Comparison of ENCODE assay signal across 8 cellular contexts in the genomic region with DNA sequence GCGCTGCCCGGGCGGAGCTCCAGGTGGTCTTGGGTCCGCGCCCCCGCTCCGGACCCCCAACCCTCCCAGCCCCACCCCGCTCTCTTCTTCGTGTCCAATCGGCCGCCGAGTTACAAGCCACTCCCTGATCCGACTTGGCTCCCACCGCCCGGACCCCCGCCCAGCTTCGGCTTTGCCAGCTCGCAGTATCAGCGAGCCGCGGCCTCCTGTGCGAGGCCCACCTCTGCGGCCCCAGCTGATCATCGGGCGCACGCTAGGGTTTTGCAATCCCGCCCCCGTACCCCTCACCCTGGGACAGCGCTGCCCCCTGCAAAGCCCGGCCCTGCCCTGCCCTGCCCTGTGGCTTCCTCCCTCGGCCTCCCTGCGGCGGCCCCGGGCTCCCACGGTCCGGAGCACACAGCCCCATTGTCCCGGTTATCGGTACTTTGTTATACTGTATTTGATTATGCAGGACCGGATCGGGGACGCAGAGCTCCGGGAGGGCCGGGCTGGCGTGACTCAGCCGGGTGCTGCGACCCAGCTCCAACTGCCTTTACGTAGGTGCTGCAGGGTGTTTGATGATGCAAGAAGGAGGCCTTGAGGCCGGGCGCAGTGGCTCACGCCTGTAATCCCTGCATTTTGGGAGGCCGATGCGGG. TPM values are rescaled to one million over a fixed set of nuclear protein-coding genes. Genes with fewer than 3 reads are reported as not detected.
A peak's percentile ranks its signal among the peaks of the same experiment; 100 is the strongest.
DNase-seq lines count a peak whose midpoint lies in the region; ATAC-seq and TF ChIP-seq lines count a peak whose summit lies in the region.

No MANE protein-coding gene starts in this region.

- ATAC-seq in HG02610 (IDR thresholded peaks at IDR 0.05; ENCODE audit: unreplicated experiment) (peak; percentile 9), heart right ventricle (peak in 5 of 8 donors; percentile 11 to 38 (median 35)), gastrocnemius medialis (no peak)

- no peaks in the 10 kb centered on the region for H3K9me3 ChIP-seq in heart right ventricle
- no peaks in the 10 kb centered on the region for H3K9me3 ChIP-seq in gastrocnemius medialis

- intact Hi-C loops in heart right ventricle (cut with DNase I): no loop called here
- intact Hi-C loops in gastrocnemius medialis (cut with DNase I; ENCODE audit: low total_unique reads): no loop called here

- in situ Hi-C loops in gastrocnemius medialis (cut with MboI; ENCODE audit: low sequenced_read_pairs in 4 of 4): no loop called here

- DNase-seq in COLO668 (lab: John Stamatoyannopoulos, UW; ENCODE audit: unreplicated experiment) (peak; percentile 34), NOMO-1 treated with DMSO at 0.1 percent for 48 hours (lab: John Stamatoyannopoulos, UW; ENCODE audit: unreplicated experiment) (peak; percentile 37), heart right ventricle (no peak), gastrocnemius medialis (no peak), occipital lobe (lab: John Stamatoyannopoulos, UW) (no peak), HEK293T (ENCODE audit: extremely low spot score) (no peak)
- peak in 3 of 4 experiments; percentile 17 to 42 (median 18) for DNase-seq in activated naive CD4-positive, alpha-beta T cell (lab: John Stamatoyannopoulos, UW)

- WGBS in heart right ventricle, 2 donors: 16 to 17% methylated on average over 52 of the region's 52 CpGs

- TF ChIP-seq CTCF in heart right ventricle (IDR thresholded peaks at IDR 0.05) (no peak), gastrocnemius medialis (IDR thresholded peaks at IDR 0.05 in 4 of 5, conservative IDR thresholded peaks at IDR 0.05 in 1 of 5) (no peak)

- CTCF ChIA-PET in HEK293T (lab: Yijun Ruan, JAX): no interaction called here

- H3K4me3 ChIP-seq in heart right ventricle (peak overlapping the region; percentile 23 to 58 (median 44)), gastrocnemius medialis (peak overlapping the region; percentile 10 to 40 (median 24))

- peaks cover 0 to 17% (median 13%) of the 10 kb centered on the region in 9 donors for H3K4me1 ChIP-seq in heart right ventricle
- no peaks in the 10 kb centered on the region for H3K4me1 ChIP-seq in gastrocnemius medialis

- POLR2A ChIA-PET in HEK293T (lab: Yijun Ruan, JAX): no interaction called here

- H3K36me3 ChIP-seq in heart right ventricle: peaks cover 0 to 51% (median 0%) of the 10 kb centered on the region in 9 donors
- H3K36me3 ChIP-seq in gastrocnemius medialis: no peaks in the 10 kb centered on the region

- no peak for TF ChIP-seq POLR2A in gastrocnemius medialis (IDR thresholded peaks at IDR 0.05)

- H3K27me3 ChIP-seq in heart right ventricle: peaks cover 0 to 24% (median 17%) of the 10 kb centered on the region in 7 donors
- peaks cover 15 to 29% (median 24%) of the 10 kb centered on the region in 3 donors for H3K27me3 ChIP-seq in gastrocnemius medialis

- peak overlapping the region in 1 of 10 donors; percentile 71 for H3K27ac ChIP-seq in heart right ventricle
- no peak overlapping the region for H3K27ac ChIP-seq in gastrocnemius medialis

TF ChIP-seq in HEK293T, 16 proteins besides CTCF, POLR2A, EP300 and RAD21:
- TF ChIP-seq L3MBTL2 (conservative IDR thresholded peaks at IDR 0.05) (no peak), SP1 (IDR thresholded peaks at IDR 0.05) (no peak), ELF4 (IDR thresholded peaks at IDR 0.05) (no peak), FOXK2 (IDR thresholded peaks at IDR 0.05) (no peak), TARDBP (IDR thresholded peaks at IDR 0.05) (no peak), HDGF (IDR thresholded peaks at IDR 0.05; ENCODE audit: borderline replicate concordance) (no peak)

RNA-seq across cellular contexts. Expression of a gene that starts 0.6 kb away (rescaled TPM):
- total RNA-seq in heart right ventricle: 1 to 10 TPM in 3 of 10 donors, under 1 TPM in 6, not detected in 1; 0.25 to 1.9 (median 0.94) TPM
- 1 to 10 TPM in 1 of 2 donors, under 1 TPM in 1; 0.52 to 1.2 TPM for polyA plus RNA-seq in heart right ventricle
- 1 to 10 TPM in 1 of 4 donors, under 1 TPM in 2, not detected in 1; 0.15 to 1.3 (median 0.27) TPM for total RNA-seq in gastrocnemius medialis
- total RNA-seq in occipital lobe: 13.3 TPM

RNA-seq across cellular contexts. Expression of a gene that starts 10.1 kb away (rescaled TPM):
- total RNA-seq in heart right ventricle (1 to 10 TPM in 1 of 10 donors, under 1 TPM in 2, not detected in 7; 0.25 to 1.2 (median 0.36) TPM), gastrocnemius medialis (not detected), occipital lobe (14.8 TPM)
- polyA plus RNA-seq in heart right ventricle: under 1 TPM; 0.06 to 0.51 TPM

RNA-seq across cellular contexts. Expression of a gene that starts 14.8 kb away (rescaled TPM):
- total RNA-seq in heart right ventricle (10 to 100 TPM in 1 of 10 donors, 1 to 10 TPM in 9; 1.4 to 11.8 (median 2.4) TPM), gastrocnemius medialis (1 to 10 TPM in 3 of 4 donors, not detected in 1; 1.2 to 2.6 (median 1.6) TPM), occipital lobe (14.3 TPM)
- 1 to 10 TPM; 1.6 to 2.5 TPM for polyA plus RNA-seq in heart right ventricle

RNA-seq across cellular contexts. Expression of a gene that starts 34.9 kb away (rescaled TPM):
- total RNA-seq in heart right ventricle (10 to 100 TPM; 12.3 to 28.2 (median 18.4) TPM), gastrocnemius medialis (100 to 1,000 TPM in 2 of 4 donors, 10 to 100 TPM in 2; 51.8 to 111 (median 82.8) TPM), occipital lobe (19.8 TPM)
- polyA plus RNA-seq in heart right ventricle: 10 to 100 TPM; 23.2 to 34.5 TPM

RNA-seq across cellular contexts. Expression of a gene that starts 40.0 kb away (rescaled TPM):
- 1 to 10 TPM; 2.5 to 5.7 (median 3.8) TPM for total RNA-seq in heart right ventricle
- polyA plus RNA-seq in heart right ventricle: 1 to 10 TPM; 3.1 to 6.9 TPM
- total RNA-seq in gastrocnemius medialis: 1 to 10 TPM in 3 of 4 donors, under 1 TPM in 1; 0.39 to 9.7 (median 2.5) TPM
- 12.2 TPM for total RNA-seq in occipital lobe

Comparison
In these comparisons a context has a peak if more than half of its experiments do, and no peak if none do; other contexts are left out.
1. DNase-seq: peak in COLO668 (single experiment), NOMO-1 treated with DMSO at 0.1 percent for 48 hours (single experiment) and activated naive CD4-positive, alpha-beta T cell (3 of 4); none in heart right ventricle (0 of 2), gastrocnemius medialis (0 of 2), occipital lobe (single experiment) and HEK293T (single experiment).
2. ATAC-seq: peak in HG02610 (single experiment) and heart right ventricle (5 of 8); none in gastrocnemius medialis (0 of 2).